Comparison of ENCODE assay signal across 1 cellular context in the genomic region with DNA sequence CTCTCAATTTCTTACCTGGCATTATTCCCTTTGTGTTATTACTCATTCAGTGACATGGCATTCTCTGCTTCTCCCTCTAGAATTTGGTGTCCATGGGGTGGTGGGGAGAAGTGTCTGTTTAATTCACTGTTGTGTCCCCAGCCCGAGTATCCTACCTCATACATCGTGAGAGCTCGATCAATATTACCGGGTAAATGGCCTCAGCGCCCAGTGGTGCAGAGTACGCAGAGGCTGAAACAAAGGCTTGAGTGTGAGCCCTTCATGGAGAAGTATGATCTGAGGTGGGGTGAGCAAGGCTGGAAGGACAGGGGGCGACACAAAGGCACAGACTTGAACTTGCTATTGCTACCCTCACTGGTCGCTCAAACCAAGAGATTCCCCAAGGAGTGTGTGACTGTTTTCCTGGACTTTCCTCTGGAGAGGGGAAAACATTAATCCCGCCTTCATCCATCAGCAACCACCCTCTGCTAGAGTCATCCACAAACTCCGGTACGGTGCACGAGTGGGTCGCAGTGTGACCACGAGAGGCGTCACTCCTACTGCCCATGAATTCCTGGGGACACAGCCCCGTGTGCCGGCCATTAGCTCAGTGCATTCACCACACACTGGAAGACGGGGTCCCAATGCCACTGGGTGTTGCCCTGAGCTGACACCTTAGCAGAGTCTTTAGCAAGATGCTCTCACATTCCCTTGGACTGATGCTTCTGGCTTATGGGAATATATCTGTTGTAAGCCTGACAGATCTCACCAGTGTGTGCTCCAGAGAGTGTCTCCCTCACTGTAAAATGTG.
TF ChIP-seq lines count a peak whose summit lies in the region.

No MANE protein-coding gene starts in this region.

TF ChIP-seq in HepG2, 621 proteins besides CTCF, POLR2A, EP300 and RAD21:
- TF ChIP-seq SMARCC2 (IDR thresholded peaks at IDR 0.05), result no peak
- TF ChIP-seq, protein P1, sequence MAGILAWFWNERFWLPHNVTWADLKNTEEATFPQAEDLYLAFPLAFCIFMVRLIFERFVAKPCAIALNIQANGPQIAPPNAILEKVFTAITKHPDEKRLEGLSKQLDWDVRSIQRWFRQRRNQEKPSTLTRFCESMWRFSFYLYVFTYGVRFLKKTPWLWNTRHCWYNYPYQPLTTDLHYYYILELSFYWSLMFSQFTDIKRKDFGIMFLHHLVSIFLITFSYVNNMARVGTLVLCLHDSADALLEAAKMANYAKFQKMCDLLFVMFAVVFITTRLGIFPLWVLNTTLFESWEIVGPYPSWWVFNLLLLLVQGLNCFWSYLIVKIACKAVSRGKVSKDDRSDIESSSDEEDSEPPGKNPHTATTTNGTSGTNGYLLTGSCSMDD (CRISPR knock-in tag; IDR thresholded peaks at IDR 0.05), result no peak
- TF ChIP-seq SOX6 (IDR thresholded peaks at IDR 0.05), result no peak
- 0 out of 2 replicates have a peak, but pooled peaks have one; percentile 33 for TF ChIP-seq SOX6 (CRISPR knock-in tag; IDR thresholded peaks at IDR 0.05)
- TF ChIP-seq SMAD9 (CRISPR knock-in tag; IDR thresholded peaks at IDR 0.05), result no peak
- TF ChIP-seq ONECUT2 (CRISPR knock-in tag; IDR thresholded peaks at IDR 0.05), result peak; percentile 71
- no peak for TF ChIP-seq ZNF569 (CRISPR knock-in tag; IDR thresholded peaks at IDR 0.05; ENCODE audit: borderline replicate concordance)
- 0 out of 2 replicates have a peak, but pooled peaks have one; percentile 41 for TF ChIP-seq ZMYM3 (CRISPR knock-in tag; IDR thresholded peaks at IDR 0.05)
- peak; percentile 60; the same call in 1 of the 2 replicates for TF ChIP-seq ZNF292 (CRISPR knock-in tag; IDR thresholded peaks at IDR 0.05; ENCODE audit: borderline replicate concordance, low read depth)
- TF ChIP-seq ZNF782 (CRISPR knock-in tag; IDR thresholded peaks at IDR 0.05; ENCODE audit: borderline replicate concordance), result no peak
- TF ChIP-seq SP4 (CRISPR knock-in tag; IDR thresholded peaks at IDR 0.05), result 0 out of 2 replicates have a peak, but pooled peaks have one; percentile 44
- 0 out of 2 replicates have a peak, but pooled peaks have one; percentile 26 for TF ChIP-seq ZNF20 (CRISPR knock-in tag; IDR thresholded peaks at IDR 0.05)
- no peak for TF ChIP-seq ASH2L (IDR thresholded peaks at IDR 0.05; ENCODE audit: insufficient read length, low read depth, low read length)
- 0 out of 2 replicates have a peak, but pooled peaks have one; percentile 39 for TF ChIP-seq ZSCAN29 (CRISPR knock-in tag; conservative IDR thresholded peaks at IDR 0.05)
- TF ChIP-seq HNF4A (CRISPR knock-in tag; IDR thresholded peaks at IDR 0.05), result peak; percentile 35; the same call in 1 of the 2 replicates
- TF ChIP-seq PHF21A (CRISPR knock-in tag; IDR thresholded peaks at IDR 0.05), result no peak
TF ChIP-seq in HepG2: peak in this region for 8.
